Comparison of ENCODE assay signal across 1 cellular context in genomic region chr18:58353581-58353980, GRCh38.
TF ChIP-seq lines count a peak whose summit lies in the region.

No MANE protein-coding gene starts in this region.

TF ChIP-seq in GM23338, 12 proteins besides CTCF, POLR2A, EP300 and RAD21 (continued from another document):
- TF ChIP-seq ZNF114 (CRISPR knock-in tag; IDR thresholded peaks at IDR 0.05): no peak
TF ChIP-seq in GM23338: peak in this region for 0.
